Comparison of ENCODE assay signal across 1 cellular context in genomic region chr7:107693396-107693795, GRCh38.
TF ChIP-seq lines count a peak whose summit lies in the region.

No MANE protein-coding gene starts in this region.

TF ChIP-seq in WTC11, 78 proteins besides CTCF, POLR2A, EP300 and RAD21 (continued from another document):
- TF ChIP-seq ARID4B (CRISPR knock-in tag; IDR thresholded peaks at IDR 0.05; ENCODE audit: borderline replicate concordance), result no peak
- no peak for TF ChIP-seq TCF7 (CRISPR knock-in tag; IDR thresholded peaks at IDR 0.05; ENCODE audit: low read depth)
- no peak for TF ChIP-seq ZNF512 (CRISPR knock-in tag; IDR thresholded peaks at IDR 0.05; ENCODE audit: borderline replicate concordance)
- TF ChIP-seq ZNF671 (CRISPR knock-in tag; IDR thresholded peaks at IDR 0.05), result no peak
- no peak for TF ChIP-seq MXD4 (CRISPR knock-in tag; IDR thresholded peaks at IDR 0.05; ENCODE audit: borderline replicate concordance)
